8 cellular contexts compared by ENCODE assay signal in genomic region chr17:45051720-45052051, GRCh38. TPM values are rescaled to one million over a fixed set of nuclear protein-coding genes. Genes with fewer than 3 reads are reported as not detected.
DNase-seq lines count a peak whose midpoint lies in the region; ATAC-seq and TF ChIP-seq lines count a peak whose summit lies in the region.
"Not testable (repeated sequence)": the region's sequence is repeated elsewhere in the genome, so short reads cannot be mapped to it uniquely, and the experiment has no call there.

No MANE protein-coding gene starts in this region.

- CTCF ChIA-PET in A673 (lab: Charles Lee) = interaction anchor here (0.6 kb wide), 1 partner anchor 27 kb away, joined by 3 read pairs; no protein-coding TSS in a partner anchor

- not testable (repeated sequence) for H3K4me1 ChIP-seq in A673 (ENCODE audit: insufficient read depth, low read length, poor library complexity, severe bottlenecking)
- H3K4me1 ChIP-seq in GM23338 (ENCODE audit: insufficient read depth) (peaks cover 14% of the 10 kb centered on the region; the same call in 1 of the 2 replicates), Peyer's patch (peaks cover 0 to 12% (median 7%) of the 10 kb centered on the region in 4 donors), heart left ventricle (peaks cover 0 to 27% (median 13%) of the 10 kb centered on the region in 12 donors)

- H3K27ac ChIP-seq in A673 (ENCODE audit: low read depth, low read length, poor library complexity, severe bottlenecking); GM23338 (ENCODE audit: low read depth): not testable (repeated sequence)
- H3K27ac ChIP-seq in Peyer's patch (peak overlapping the region; percentile 85 to 92 (median 89)), heart left ventricle (peak overlapping the region in 10 of 12 donors; percentile 60 to 92 (median 86))

- H3F3A ChIP-seq in GM23338 (replicated peaks; ENCODE audit: low read depth) = peaks cover 18% of the 10 kb centered on the region

- not testable (repeated sequence) for H3K9me3 Mint-ChIP-seq in GM23338; activated T-cell treated with anti-CD3 and anti-CD28 coated beads, Interleukin-2, amount 50 U/mL, for 24 hours; naive B cell; stimulated activated naive CD8-positive, alpha-beta T cell treated with anti-CD3 and anti-CD28 coated beads, Interleukin-15, Interleukin-2, amounts not matched to agents 100 ng/mL and 50 ng/mL, for 24 hours

- H3K4me3 Mint-ChIP-seq in GM23338 = not testable (repeated sequence)
- H3K4me3 Mint-ChIP-seq in activated T-cell treated with anti-CD3 and anti-CD28 coated beads, Interleukin-2, amount 50 U/mL, for 24 hours = peak overlapping the region; percentile 95
- peak overlapping the region in 5 of 8 donors; percentile 84 to 89 (median 88) for H3K4me3 Mint-ChIP-seq in naive B cell
- H3K4me3 Mint-ChIP-seq in stimulated activated naive CD8-positive, alpha-beta T cell treated with anti-CD3 and anti-CD28 coated beads, Interleukin-15, Interleukin-2, amounts not matched to agents 100 ng/mL and 50 ng/mL, for 24 hours = peak overlapping the region; percentile 92

- POLR2A ChIA-PET in A673 (lab: Charles Lee; ENCODE audit: low non-redundant PET) = not testable (repeated sequence)

- not testable (repeated sequence) for BruUV-seq in A673 (replicated peaks; lab: Mats Ljungman, UMichigan)

- TF ChIP-seq POLR2A in Peyer's patch (IDR thresholded peaks at IDR 0.05); heart left ventricle (IDR thresholded peaks at IDR 0.05): not testable (repeated sequence)

- H3K9me3 ChIP-seq in A673 (ENCODE audit: low read depth, low read length, poor library complexity, severe bottlenecking); Peyer's patch; heart left ventricle: not testable (repeated sequence)

- not testable (repeated sequence) for H3K36me3 Mint-ChIP-seq in GM23338 (ENCODE audit: low read depth); naive B cell
- H3K36me3 Mint-ChIP-seq in activated T-cell treated with anti-CD3 and anti-CD28 coated beads, Interleukin-2, amount 50 U/mL, for 24 hours (ENCODE audit: low read depth) = peaks cover 38% of the 10 kb centered on the region
- peaks cover 23% of the 10 kb centered on the region for H3K36me3 Mint-ChIP-seq in stimulated activated naive CD8-positive, alpha-beta T cell treated with anti-CD3 and anti-CD28 coated beads, Interleukin-15, Interleukin-2, amounts not matched to agents 100 ng/mL and 50 ng/mL, for 24 hours (ENCODE audit: low read depth)

- peaks cover 33% of the 10 kb centered on the region for H3K79me2 ChIP-seq in GM23338 (replicated peaks; ENCODE audit: insufficient read depth)

- not testable (repeated sequence) for H3K4me2 ChIP-seq in GM23338

- not testable (repeated sequence) for TF ChIP-seq CTCF in A673 (conservative IDR thresholded peaks at IDR 0.05; ENCODE audit: low read depth, low read length); GM23338 (conservative IDR thresholded peaks at IDR 0.05; ENCODE audit: low read depth in 2 of 2); Peyer's patch (IDR thresholded peaks at IDR 0.05); choroid plexus epithelial cell (conservative IDR thresholded peaks at IDR 0.05; ENCODE audit: low read depth, low read length); heart left ventricle (IDR thresholded peaks at IDR 0.05)

- H4K20me1 ChIP-seq in GM23338 (replicated peaks; ENCODE audit: insufficient read depth) = not testable (repeated sequence)

- H3K36me3 ChIP-seq in A673 (ENCODE audit: insufficient read depth, low read length, poor library complexity, severe bottlenecking); GM23338 (ENCODE audit: insufficient read depth); Peyer's patch; heart left ventricle: not testable (repeated sequence)

- H3K4me3 ChIP-seq in A673 (ENCODE audit: low read depth, low read length, poor library complexity, severe bottlenecking) = peak overlapping the region; percentile 56
- H3K4me3 ChIP-seq in GM23338 = peak overlapping the region; percentile 73; the same call in 1 of the 2 replicates
- peak overlapping the region; percentile 48 to 75 (median 62) for H3K4me3 ChIP-seq in Peyer's patch
- H3K4me3 ChIP-seq in choroid plexus epithelial cell (ENCODE audit: low read depth, low read length) = peak overlapping the region; percentile 65
- H3K4me3 ChIP-seq in heart left ventricle = peak overlapping the region in 10 of 12 donors; percentile 56 to 78 (median 66)

- H3K27me3 ChIP-seq in A673 (replicated peaks; ENCODE audit: insufficient read depth, low read depth, low read length, poor library complexity); GM23338 (ENCODE audit: insufficient read depth); Peyer's patch; heart left ventricle: not testable (repeated sequence)

- intact Hi-C loops in A673 (cut with micrococcal nuclease; ENCODE audit: unreplicated experiment) = not testable (repeated sequence)
- intact Hi-C loops in heart left ventricle (cut with DNase I) = loop anchor here in 3 of 10 donors (1.0 to 10.0 kb wide), 3 partner anchors 9 to 83 kb away; partner anchors contain the start of genes ACBD4 (in 1 of the 3) and PLCD3 (in 1 of the 3)

- 0 to 4% methylated on average over 4 to 5 of the region's 54 CpGs; no CpG with 5 or more reads in 2 of the 4 donors for WGBS in heart left ventricle, 4 donors

- H3K9me2 ChIP-seq in GM23338 (ENCODE audit: insufficient read depth) = not testable (repeated sequence)

- H2AFZ ChIP-seq in GM23338 = not testable (repeated sequence)

- not testable (repeated sequence) for DNase-seq in A673 (ENCODE audit: low spot score); GM23338 (ENCODE audit: low spot score); Peyer's patch; activated T-cell treated with anti-CD3 and anti-CD28 coated beads, Interleukin-2, amount 50 U/mL, for 24 hours; choroid plexus epithelial cell (ENCODE audit: low read depth); heart left ventricle; naive B cell

- not testable (repeated sequence) for ATAC-seq in GM23338; heart left ventricle; naive B cell (ENCODE audit: low read depth in 2 of 2)

- H3K4me1 Mint-ChIP-seq in GM23338 (peaks cover 13% of the 10 kb centered on the region; the same call in 2 of the 3 replicates), naive B cell (peaks cover 16 to 33% (median 24%) of the 10 kb centered on the region in 3 donors)
- peaks cover 51% of the 10 kb centered on the region for H3K4me1 Mint-ChIP-seq in activated T-cell treated with anti-CD3 and anti-CD28 coated beads, Interleukin-2, amount 50 U/mL, for 24 hours (ENCODE audit: low read depth)
- H3K4me1 Mint-ChIP-seq in stimulated activated naive CD8-positive, alpha-beta T cell treated with anti-CD3 and anti-CD28 coated beads, Interleukin-15, Interleukin-2, amounts not matched to agents 100 ng/mL and 50 ng/mL, for 24 hours (ENCODE audit: low read depth) = peaks cover 62% of the 10 kb centered on the region

- not testable (repeated sequence) for H3K27ac Mint-ChIP-seq in GM23338; activated T-cell treated with anti-CD3 and anti-CD28 coated beads, Interleukin-2, amount 50 U/mL, for 24 hours; naive B cell; stimulated activated naive CD8-positive, alpha-beta T cell treated with anti-CD3 and anti-CD28 coated beads, Interleukin-15, Interleukin-2, amounts not matched to agents 100 ng/mL and 50 ng/mL, for 24 hours

- H3K27me3 Mint-ChIP-seq in GM23338 (ENCODE audit: insufficient read depth, low read depth, poor library complexity) = peaks cover 21% of the 10 kb centered on the region
- not testable (repeated sequence) for H3K27me3 Mint-ChIP-seq in activated T-cell treated with anti-CD3 and anti-CD28 coated beads, Interleukin-2, amount 50 U/mL, for 24 hours; naive B cell; stimulated activated naive CD8-positive, alpha-beta T cell treated with anti-CD3 and anti-CD28 coated beads, Interleukin-15, Interleukin-2, amounts not matched to agents 100 ng/mL and 50 ng/mL, for 24 hours

RNA-seq across cellular contexts. Expression of gene DCAKD, which starts 0.3 kb away (rescaled TPM):
- total RNA-seq in A673 (2021) (19.1 and 21.8 TPM in 2 replicates), Peyer's patch (10 to 100 TPM; 12.6 to 78.4 (median 23.2) TPM), heart left ventricle (10 to 100 TPM; 24.7 to 60.9 (median 33.9) TPM)
- total RNA-seq in GM23338 (2014; rRNA removed; shearing (Covaris generic)) = 51.3 and 57.2 TPM in 2 replicates
- polyA plus RNA-seq in GM23338 (2016; fragmentation: Nextera tagmentation; extraction: Ambion mirVana) (23.7 and 28.7 TPM in 2 replicates), heart left ventricle (10 to 100 TPM; 15.3 to 24.8 TPM), naive B cell (ENCODE audit: low read depth in 6 of 6) (10 to 100 TPM in 4 of 6 donors, 1 to 10 TPM in 2; 3.1 to 15.5 (median 11.1) TPM)

RNA-seq across cellular contexts. Expression of gene NMT1, which starts 9.4 kb away (rescaled TPM):
- 108 and 118 TPM in 2 replicates for total RNA-seq in A673 (2021)
- total RNA-seq in GM23338 (2014; rRNA removed; shearing (Covaris generic)) = 80.9 and 95.6 TPM in 2 replicates
- 298 and 327 TPM in 2 replicates for polyA plus RNA-seq in GM23338 (2016; fragmentation: Nextera tagmentation; extraction: Ambion mirVana)
- 100 to 1,000 TPM in 1 of 4 donors, 10 to 100 TPM in 3; 60.9 to 111 (median 77.1) TPM for total RNA-seq in Peyer's patch
- total RNA-seq in heart left ventricle = 100 to 1,000 TPM in 2 of 9 donors, 10 to 100 TPM in 7; 61.0 to 114 (median 70.8) TPM
- polyA plus RNA-seq in heart left ventricle = 10 to 100 TPM; 36.8 to 52.7 TPM
- polyA plus RNA-seq in naive B cell (ENCODE audit: low read depth in 6 of 6) = 10 to 100 TPM; 29.2 to 98.6 (median 55.5) TPM
